ENCODE assay signal across 8 cellular contexts in genomic region chr2:173966274-173967098, GRCh38. TPM values are rescaled to one million over a fixed set of nuclear protein-coding genes. Genes with fewer than 3 reads are reported as not detected.
A peak's percentile ranks its signal among the peaks of the same experiment; 100 is the strongest.
DNase-seq lines count a peak whose midpoint lies in the region; ATAC-seq and TF ChIP-seq lines count a peak whose summit lies in the region.

No MANE protein-coding gene starts in this region.

- POLR2A ChIA-PET in A673 (lab: Charles Lee; ENCODE audit: low non-redundant PET): no interaction called here

- CTCF ChIA-PET in A673 (lab: Charles Lee): no interaction called here

- peak overlapping the region; percentile 95 for H3K9ac ChIP-seq in HUES48 (ENCODE audit: low read depth, low read length)

- H3K4me1 ChIP-seq in A673 (ENCODE audit: insufficient read depth, low read length, poor library complexity, severe bottlenecking) (peaks cover 7% of the 10 kb centered on the region), HUES48 (ENCODE audit: control insufficient read depth, insufficient read depth, low read length) (peaks cover 42% of the 10 kb centered on the region), mononuclear cell (ENCODE audit: insufficient read depth, low read length) (peaks cover 29% of the 10 kb centered on the region)

- H3K9me3 ChIP-seq in A673 (ENCODE audit: low read depth, low read length, poor library complexity, severe bottlenecking) (no peaks in the 10 kb centered on the region), HUES48 (ENCODE audit: control insufficient read depth, insufficient read depth, low read length) (no peaks in the 10 kb centered on the region), mononuclear cell (ENCODE audit: low read depth, low read length) (no peaks in the 10 kb centered on the region)

- BruUV-seq in A673 (replicated peaks; lab: Mats Ljungman, UMichigan): TSS peak; percentile 66

- DNase-seq in A673 (ENCODE audit: low spot score): no peak
- DNase-seq in brain microvascular endothelial cell: no peak
- DNase-seq in NCI-H345 (lab: John Stamatoyannopoulos, UW): no peak
- DNase-seq in NCI-H69 (lab: John Stamatoyannopoulos, UW): no peak
- DNase-seq in C1 segment of cervical spinal cord (lab: John Stamatoyannopoulos, UW): no peak

- intact Hi-C loops in A673 (cut with micrococcal nuclease; ENCODE audit: unreplicated experiment): loop anchor here (5.0 kb wide), 1 partner anchor 76 kb away; no protein-coding TSS in a partner anchor

- H3K27me3 ChIP-seq in A673 (replicated peaks; ENCODE audit: insufficient read depth, low read depth, low read length, poor library complexity) (no peaks in the 10 kb centered on the region), HUES48 (ENCODE audit: control insufficient read depth, insufficient read depth, low read length) (no peaks in the 10 kb centered on the region), brain microvascular endothelial cell (replicated peaks) (no peaks in the 10 kb centered on the region), mononuclear cell (ENCODE audit: insufficient read depth, low read length) (no peaks in the 10 kb centered on the region)

- peak overlapping the region; percentile 99 for H3K27ac ChIP-seq in A673 (ENCODE audit: low read depth, low read length, poor library complexity, severe bottlenecking)
- H3K27ac ChIP-seq in HUES48 (ENCODE audit: low read depth, low read length): peak overlapping the region; percentile 100
- peak overlapping the region; percentile 95 for H3K27ac ChIP-seq in brain microvascular endothelial cell

- H3K36me3 ChIP-seq in A673 (ENCODE audit: insufficient read depth, low read length, poor library complexity, severe bottlenecking): peaks cover 4% of the 10 kb centered on the region
- no peaks in the 10 kb centered on the region for H3K36me3 ChIP-seq in HUES48 (ENCODE audit: control insufficient read depth, insufficient read depth, low read length)
- no peaks in the 10 kb centered on the region for H3K36me3 ChIP-seq in brain microvascular endothelial cell (replicated peaks)

- in situ Hi-C loops in brain microvascular endothelial cell (cut with HindIII; ENCODE audit: low pct_ligation_motif_present, low sequenced_read_pairs): no loop called here

- H3K4me3 ChIP-seq in A673 (ENCODE audit: low read depth, low read length, poor library complexity, severe bottlenecking): peak overlapping the region; percentile 93
- H3K4me3 ChIP-seq in HUES48 (ENCODE audit: low read depth, low read length): peak overlapping the region; percentile 97
- H3K4me3 ChIP-seq in brain microvascular endothelial cell (ENCODE audit: low read depth, low read length): peak overlapping the region; percentile 84
- peak overlapping the region; percentile 81 for H3K4me3 ChIP-seq in mononuclear cell (ENCODE audit: low read length)

- no peak for TF ChIP-seq CTCF in A673 (conservative IDR thresholded peaks at IDR 0.05; ENCODE audit: low read depth, low read length)
- no peak for TF ChIP-seq CTCF in brain microvascular endothelial cell (IDR thresholded peaks at IDR 0.05; ENCODE audit: low read depth, low read length, missing control alignments)

- no peak for ATAC-seq in GM19463 (IDR thresholded peaks at IDR 0.05; ENCODE audit: unreplicated experiment)

RNA-seq across cellular contexts. Expression of gene SP3, which starts 1.3 kb away (rescaled TPM):
- total RNA-seq in A673 (2021) (84.5 and 90.8 TPM in 2 replicates), mononuclear cell (381 TPM)
